18 cellular contexts compared by ENCODE assay signal in the genomic region with DNA sequence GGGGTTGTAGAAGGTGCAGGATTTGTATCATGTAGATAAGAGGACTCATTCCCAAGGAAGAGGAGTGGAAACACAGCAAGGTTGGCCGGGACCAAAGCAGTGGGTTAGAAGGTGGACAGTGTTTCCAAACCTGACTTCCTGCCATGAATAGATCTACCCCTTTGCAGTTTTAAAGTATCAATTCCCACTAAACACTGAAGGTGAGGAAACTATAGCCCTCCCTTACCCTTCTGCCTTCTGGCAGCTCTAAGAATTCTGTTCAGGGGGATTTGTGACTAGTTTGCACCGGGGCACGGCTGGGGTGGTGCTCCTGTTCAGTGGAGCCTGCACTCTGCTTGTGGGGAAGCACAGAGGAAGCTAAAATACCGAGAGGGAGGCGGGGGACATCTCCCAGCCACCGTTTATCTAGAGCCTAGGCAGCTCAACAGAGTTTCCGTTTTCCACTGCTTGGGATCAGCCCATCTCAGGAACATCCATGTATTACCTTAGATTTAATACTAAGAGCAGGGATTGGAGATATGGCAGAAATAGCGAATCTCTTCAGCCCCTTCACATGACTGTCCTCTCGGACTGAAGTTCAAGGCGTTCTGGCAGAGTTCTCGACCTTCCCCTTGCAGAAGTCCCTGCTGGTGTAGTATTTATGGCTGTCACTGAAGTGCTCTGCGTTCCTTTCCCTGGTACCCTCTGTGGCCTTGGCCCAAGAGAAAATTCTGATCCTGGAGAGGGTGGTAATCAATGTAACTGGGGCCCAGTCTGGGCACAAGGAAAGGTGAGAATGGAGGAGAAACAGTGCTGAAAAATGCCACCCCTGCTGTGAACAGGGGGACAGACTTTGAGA. TPM values are rescaled to one million over a fixed set of nuclear protein-coding genes. Genes with fewer than 3 reads are reported as not detected.
DNase-seq lines count a peak whose midpoint lies in the region; ATAC-seq and TF ChIP-seq lines count a peak whose summit lies in the region.
"Had no signal": no experiment of that assay in that cellular context is flagged by ENCODE, and none has a peak within 500 bp of the region (broad histone marks: within the 10 kb centered on the region; RNA-seq: fewer than 3 reads in every experiment).

No MANE protein-coding gene starts in this region.

- H4K20me1 ChIP-seq in neural cell (ENCODE audit: insufficient read depth) = peaks cover 2% of the 10 kb centered on the region

- ATAC-seq in heart left ventricle (no peak), T-helper 17 cell (no peak), GM21825 (IDR thresholded peaks at IDR 0.05; ENCODE audit: unreplicated experiment) (no peak), HG02840 (IDR thresholded peaks at IDR 0.05; ENCODE audit: low FRiP score, unreplicated experiment) (no peak)
- ATAC-seq: activated naive CD8-positive, alpha-beta T cell treated with anti-CD3 and anti-CD28 coated beads, Interleukin-2, amount 50 U/mL, for 24 hours; gastrocnemius medialis; psoas muscle had no signal

- peak overlapping the region; percentile 61 for H3K9ac ChIP-seq in neural cell (ENCODE audit: low read length)

- H3K36me3 ChIP-seq in left ventricle myocardium inferior (no peaks in the 10 kb centered on the region), heart left ventricle (no peaks in the 10 kb centered on the region), neural cell (ENCODE audit: insufficient read depth, low read length) (peaks cover 8% of the 10 kb centered on the region)
- H3K36me3 ChIP-seq: gastrocnemius medialis had no signal

- no peaks in the 10 kb centered on the region for H3K9me3 ChIP-seq in left ventricle myocardium inferior (replicated peaks)
- H3K9me3 ChIP-seq in heart left ventricle = no peaks in the 10 kb centered on the region
- H3K9me3 ChIP-seq in neural cell (ENCODE audit: low read length) = no peaks in the 10 kb centered on the region
- no peaks in the 10 kb centered on the region for H3K9me3 ChIP-seq in T-helper 17 cell (ENCODE audit: control insufficient read depth, low read length, poor library complexity, severe bottlenecking)
- H3K9me3 ChIP-seq: gastrocnemius medialis, psoas muscle had no signal

- DNase-seq in left ventricle myocardium inferior (no peak), heart left ventricle (no peak), coronary artery (ENCODE audit: low spot score) (no peak), T-helper 17 cell (no peak), SHP77 treated with DMSO at 0.1 percent for 48 hours (lab: John Stamatoyannopoulos, UW) (no peak)
- DNase-seq: activated CD4-positive, CD25-positive, alpha-beta regulatory T cell treated with anti-CD3 and anti-CD28 coated beads, Interleukin-2, amount 50 U/mL, for 72 hours; activated naive CD8-positive, alpha-beta T cell treated with anti-CD3 and anti-CD28 coated beads, Interleukin-2, amount 50 U/mL, for 24 hours; activated T-cell treated with anti-CD3 and anti-CD28 coated beads for 4 hours; gastrocnemius medialis; GF-D8; Kasumi-1; NCI-H1694 treated with DMSO at 0.1 percent for 48 hours; psoas muscle had no signal

- peaks cover 66% of the 10 kb centered on the region for H3K27me3 Mint-ChIP-seq in T-helper 17 cell

- H3K27ac Mint-ChIP-seq in T-helper 17 cell = no peak overlapping the region
- H3K27ac Mint-ChIP-seq: activated naive CD8-positive, alpha-beta T cell treated with anti-CD3 and anti-CD28 coated beads, Interleukin-2, amount 50 U/mL, for 24 hours had no signal

- peak overlapping the region; percentile 51 for H3K4me3 ChIP-seq in left ventricle myocardium inferior
- peak overlapping the region in 1 of 12 donors; percentile 20 for H3K4me3 ChIP-seq in heart left ventricle
- peak overlapping the region; percentile 63 for H3K4me3 ChIP-seq in coronary artery
- peak overlapping the region; percentile 82 for H3K4me3 ChIP-seq in neural cell (ENCODE audit: low read length)

- no peak overlapping the region for H3K4me3 Mint-ChIP-seq in T-helper 17 cell
- H3K4me3 Mint-ChIP-seq: activated naive CD8-positive, alpha-beta T cell treated with anti-CD3 and anti-CD28 coated beads, Interleukin-2, amount 50 U/mL, for 24 hours had no signal

- WGBS in heart left ventricle, 4 donors = 5 to 10% (median 7%) methylated on average over 12 of the region's 12 CpGs

- H3F3A ChIP-seq in neural cell (ENCODE audit: insufficient read depth, low read length, poor library complexity, severe bottlenecking) = no peaks in the 10 kb centered on the region

- H3K27me3 ChIP-seq in left ventricle myocardium inferior (ENCODE audit: low read depth) (peaks cover 100% of the 10 kb centered on the region), heart left ventricle (peaks cover 37 to 98% (median 80%) of the 10 kb centered on the region in 9 donors), neural cell (ENCODE audit: insufficient read depth, low read depth, low read length) (peaks cover 94% of the 10 kb centered on the region)

- H2AFZ ChIP-seq in neural cell (ENCODE audit: low read depth, low read length) = no peak overlapping the region

- peak overlapping the region; percentile 71 for H3K4me2 ChIP-seq in neural cell (ENCODE audit: low read length)

- peaks cover 22% of the 10 kb centered on the region for H3K4me1 ChIP-seq in left ventricle myocardium inferior
- H3K4me1 ChIP-seq in heart left ventricle = peaks cover 0 to 27% (median under 1%) of the 10 kb centered on the region in 12 donors
- H3K4me1 ChIP-seq: gastrocnemius medialis, psoas muscle had no signal

- TF ChIP-seq CTCF in left ventricle myocardium inferior (IDR thresholded peaks at IDR 0.05; ENCODE audit: borderline replicate concordance) (no peak), heart left ventricle (IDR thresholded peaks at IDR 0.05) (no peak), coronary artery (IDR thresholded peaks at IDR 0.05) (no peak), neural cell (IDR thresholded peaks at IDR 0.05; ENCODE audit: poor library complexity, severe bottlenecking) (no peak)

- intact Hi-C loops in left ventricle myocardium inferior (cut with micrococcal nuclease) (no loop called here), heart left ventricle (cut with DNase I) (no loop called here)

- H3K4me1 Mint-ChIP-seq in T-helper 17 cell = peaks cover 2% of the 10 kb centered on the region
- H3K4me1 Mint-ChIP-seq: activated naive CD8-positive, alpha-beta T cell treated with anti-CD3 and anti-CD28 coated beads, Interleukin-2, amount 50 U/mL, for 24 hours had no signal

- TF ChIP-seq RAD21 in neural cell (conservative IDR thresholded peaks at IDR 0.05) = no peak

- no peak for TF ChIP-seq EP300 in neural cell (conservative IDR thresholded peaks at IDR 0.05; ENCODE audit: poor library complexity, severe bottlenecking)

- no peaks in the 10 kb centered on the region for H3K9me2 ChIP-seq in neural cell (ENCODE audit: insufficient read depth, low read length)

- peaks cover 98% of the 10 kb centered on the region for H3K79me2 ChIP-seq in neural cell (replicated peaks; ENCODE audit: insufficient read depth, low read length)

- H3K36me3 Mint-ChIP-seq in T-helper 17 cell (ENCODE audit: low read depth) = peaks cover 7% of the 10 kb centered on the region

- TF ChIP-seq POLR2A in heart left ventricle (IDR thresholded peaks at IDR 0.05) = no peak

- H3K27ac ChIP-seq in left ventricle myocardium inferior (replicated peaks) (no peak overlapping the region), heart left ventricle (peak overlapping the region in 1 of 12 donors; percentile 46), coronary artery (no peak overlapping the region), neural cell (ENCODE audit: low read length) (peak overlapping the region; percentile 4)
- H3K27ac ChIP-seq: gastrocnemius medialis, psoas muscle had no signal

TF ChIP-seq in neural cell, 6 proteins besides CTCF, POLR2A, EP300 and RAD21:
- TF ChIP-seq, protein P1, sequence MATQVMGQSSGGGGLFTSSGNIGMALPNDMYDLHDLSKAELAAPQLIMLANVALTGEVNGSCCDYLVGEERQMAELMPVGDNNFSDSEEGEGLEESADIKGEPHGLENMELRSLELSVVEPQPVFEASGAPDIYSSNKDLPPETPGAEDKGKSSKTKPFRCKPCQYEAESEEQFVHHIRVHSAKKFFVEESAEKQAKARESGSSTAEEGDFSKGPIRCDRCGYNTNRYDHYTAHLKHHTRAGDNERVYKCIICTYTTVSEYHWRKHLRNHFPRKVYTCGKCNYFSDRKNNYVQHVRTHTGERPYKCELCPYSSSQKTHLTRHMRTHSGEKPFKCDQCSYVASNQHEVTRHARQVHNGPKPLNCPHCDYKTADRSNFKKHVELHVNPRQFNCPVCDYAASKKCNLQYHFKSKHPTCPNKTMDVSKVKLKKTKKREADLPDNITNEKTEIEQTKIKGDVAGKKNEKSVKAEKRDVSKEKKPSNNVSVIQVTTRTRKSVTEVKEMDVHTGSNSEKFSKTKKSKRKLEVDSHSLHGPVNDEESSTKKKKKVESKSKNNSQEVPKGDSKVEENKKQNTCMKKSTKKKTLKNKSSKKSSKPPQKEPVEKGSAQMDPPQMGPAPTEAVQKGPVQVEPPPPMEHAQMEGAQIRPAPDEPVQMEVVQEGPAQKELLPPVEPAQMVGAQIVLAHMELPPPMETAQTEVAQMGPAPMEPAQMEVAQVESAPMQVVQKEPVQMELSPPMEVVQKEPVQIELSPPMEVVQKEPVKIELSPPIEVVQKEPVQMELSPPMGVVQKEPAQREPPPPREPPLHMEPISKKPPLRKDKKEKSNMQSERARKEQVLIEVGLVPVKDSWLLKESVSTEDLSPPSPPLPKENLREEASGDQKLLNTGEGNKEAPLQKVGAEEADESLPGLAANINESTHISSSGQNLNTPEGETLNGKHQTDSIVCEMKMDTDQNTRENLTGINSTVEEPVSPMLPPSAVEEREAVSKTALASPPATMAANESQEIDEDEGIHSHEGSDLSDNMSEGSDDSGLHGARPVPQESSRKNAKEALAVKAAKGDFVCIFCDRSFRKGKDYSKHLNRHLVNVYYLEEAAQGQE (IDR thresholded peaks at IDR 0.05; ENCODE audit: borderline replicate concordance) = no peak
- TF ChIP-seq TAF1 (IDR thresholded peaks at IDR 0.05; ENCODE audit: low read depth) = no peak
- no peak for TF ChIP-seq SMC3 (conservative IDR thresholded peaks at IDR 0.05; ENCODE audit: poor library complexity)

RNA-seq across cellular contexts. Expression of a gene that starts 5.5 kb away (rescaled TPM):
- total RNA-seq in left ventricle myocardium inferior = not detected
- total RNA-seq in heart left ventricle = under 1 TPM in 2 of 9 donors, not detected in 7; 0.08 to 0.61 TPM
- polyA plus RNA-seq in heart left ventricle = not detected
- 27.6 and 33.6 TPM in 2 replicates for polyA plus RNA-seq in neural cell
- polyA minus RNA-seq in neural cell = 47.5 and 49.4 TPM in 2 replicates
- total RNA-seq in T-helper 17 cell = not detected
- total RNA-seq: gastrocnemius medialis; psoas muscle; RPMI7951; T-helper 1 cell treated with Interleukin-12 subunit alpha and Interleukin-12 subunit beta and Interleukin-4 antibody, amounts not matched to agents 30 ng/mL and 1 ng/mL, for 36 hours had no signal
